ENCODE assay signal across 8 cellular contexts in the genomic region with DNA sequence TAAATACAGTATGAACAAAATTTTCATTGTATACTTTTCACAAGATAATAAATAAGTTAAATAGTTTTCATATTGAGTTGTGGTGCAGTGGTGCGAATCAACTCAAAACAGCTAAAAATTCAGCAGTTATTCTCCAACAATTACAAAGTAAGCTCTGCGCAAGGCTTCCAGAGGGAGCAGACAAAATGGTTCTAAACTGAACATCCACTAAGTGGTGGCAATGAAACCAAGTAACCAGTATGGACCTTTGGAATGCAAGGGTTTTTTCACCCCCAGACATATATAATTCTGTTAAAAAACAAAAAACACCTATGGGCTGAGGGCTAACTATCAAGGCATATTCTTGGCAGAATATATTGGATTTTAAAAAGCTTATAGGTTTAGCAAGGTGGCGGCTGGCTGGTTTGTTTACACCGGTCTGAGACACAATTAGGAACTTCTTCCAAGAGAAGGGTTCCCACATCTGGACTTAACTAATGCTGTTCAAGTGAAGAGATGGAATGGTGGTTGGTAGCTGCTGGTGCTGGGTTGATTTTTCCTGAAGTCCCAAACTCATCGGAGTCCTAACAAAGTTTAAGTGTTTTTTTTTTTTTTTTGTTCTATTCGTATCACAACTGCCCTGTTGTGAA. TPM values are rescaled to one million over a fixed set of nuclear protein-coding genes. Genes with fewer than 3 reads are reported as not detected.
DNase-seq lines count a peak whose midpoint lies in the region; ATAC-seq, FAIRE-seq and TF ChIP-seq lines count a peak whose summit lies in the region.

No MANE protein-coding gene starts in this region.

- peak; percentile 43 for FAIRE-seq in endothelial cell of umbilical vein (lab: Jason Lieb, UNC)

- intact Hi-C loops in endothelial cell of umbilical vein (cut with micrococcal nuclease): loop anchor here (5.0 kb wide), 1 partner anchor 181 kb away; no protein-coding TSS in a partner anchor

- dilution Hi-C loops in endothelial cell of umbilical vein (cut with MboI; ENCODE audit: extremely low pct_ligation_motif_present, low sequenced_read_pairs): loop anchor here (10.0 kb wide), 1 partner anchor 49 kb away; no protein-coding TSS in a partner anchor

- peak overlapping the region; percentile 96 for H3K4me3 Mint-ChIP-seq in neural crest cell

- H3K9ac ChIP-seq in ES-I3 (ENCODE audit: low read depth, low read length) (peak overlapping the region; percentile 89), endothelial cell of umbilical vein (replicated peaks; ENCODE audit: extremely low read depth, insufficient read depth, low read length) (peak overlapping the region; percentile 90)

- no peaks in the 10 kb centered on the region for H3K9me3 Mint-ChIP-seq in neural crest cell

- H3K9me1 ChIP-seq in endothelial cell of umbilical vein (replicated peaks; ENCODE audit: control insufficient read depth, extremely low read depth, insufficient read depth, low read length): no peaks in the 10 kb centered on the region

- H3K36me3 ChIP-seq in ES-I3 (ENCODE audit: insufficient read depth, low read length) (peaks cover 7% of the 10 kb centered on the region), endothelial cell of umbilical vein (ENCODE audit: control insufficient read depth in 2 of 2, extremely low read depth in 1 of 2, insufficient read depth in 2 of 2, low read length in 2 of 2) (peaks cover 0 to 6% of the 10 kb centered on the region in 2 experiments)

- peaks cover 2% of the 10 kb centered on the region for H3K27me3 Mint-ChIP-seq in neural crest cell (ENCODE audit: low read depth)

- no peaks in the 10 kb centered on the region for H3K9me3 ChIP-seq in ES-I3 (ENCODE audit: control insufficient read depth, insufficient read depth, low read length)
- H3K9me3 ChIP-seq in endothelial cell of umbilical vein (replicated peaks; ENCODE audit: control insufficient read depth, insufficient read depth, low read length): no peaks in the 10 kb centered on the region

- H3K36me3 Mint-ChIP-seq in neural crest cell (ENCODE audit: low read depth): peaks cover 5% of the 10 kb centered on the region

- H3K4me2 ChIP-seq in endothelial cell of umbilical vein (ENCODE audit: insufficient read depth, low read length): peak overlapping the region; percentile 85

- H3K4me1 ChIP-seq in ES-I3 (ENCODE audit: insufficient read depth, low read length): peaks cover 29% of the 10 kb centered on the region
- H3K4me1 ChIP-seq in endothelial cell of umbilical vein (ENCODE audit: control insufficient read depth, extremely low read depth, insufficient read depth, low read length): peaks cover 56% of the 10 kb centered on the region

- H4K20me1 ChIP-seq in endothelial cell of umbilical vein (replicated peaks; ENCODE audit: control insufficient read depth, extremely low read depth, insufficient read depth, low read length): no peaks in the 10 kb centered on the region

- CTCF ChIA-PET in endothelial cell of umbilical vein (lab: Charles Lee): interaction anchor here (0.7 to 12.8 kb wide), 16 partner anchors 49 to 395 kb away, joined by 3 to 240 read pairs (median 8); no protein-coding TSS in a partner anchor

- no peaks in the 10 kb centered on the region for H3K27me3 ChIP-seq in endothelial cell of umbilical vein (ENCODE audit: control insufficient read depth in 2 of 2, insufficient read depth in 2 of 2, low read length in 2 of 2)

- H3K4me3 ChIP-seq in endothelial cell of umbilical vein (replicated peaks in 1 of 3; ENCODE audit: insufficient read depth in 1 of 3, low read depth in 1 of 3, low read length in 3 of 3): peak overlapping the region; percentile 29 to 93 (median 90)

- TF ChIP-seq POLR2A in endothelial cell of umbilical vein (IDR thresholded peaks at IDR 0.05; ENCODE audit: low read depth, low read length): peak; percentile 26

- ATAC-seq in HG02623 (IDR thresholded peaks at IDR 0.05; ENCODE audit: unreplicated experiment): no peak
- ATAC-seq in HG02884 (IDR thresholded peaks at IDR 0.05; ENCODE audit: unreplicated experiment): no peak

- POLR2A ChIA-PET in endothelial cell of umbilical vein (lab: Charles Lee): no interaction called here

- DNase-seq in RPMI7951 (ENCODE audit: low read depth) (peak; percentile 67), endothelial cell of umbilical vein (ENCODE audit: low read depth, low spot score) (peak; percentile 45), neural crest cell (ENCODE audit: low read depth, low spot score) (no peak), NCI-H2107 treated with DMSO at 0.1 percent for 48 hours (lab: John Stamatoyannopoulos, UW; ENCODE audit: unreplicated experiment) (no peak)
- no peak for DNase-seq in activated CD4-positive, CD25-positive, alpha-beta regulatory T cell treated with anti-CD3 and anti-CD28 coated beads, Interleukin-2, amount 50 U/mL, for 72 hours

- peak overlapping the region; percentile 88 for H3K27ac ChIP-seq in endothelial cell of umbilical vein (ENCODE audit: insufficient read depth, low read depth, low read length)

- H3K27ac Mint-ChIP-seq in neural crest cell (ENCODE audit: unreplicated experiment): peak overlapping the region; percentile 48

- TF ChIP-seq CTCF in endothelial cell of umbilical vein (IDR thresholded peaks at IDR 0.05; ENCODE audit: extremely low read depth in 1 of 2, insufficient read depth in 1 of 2, low read depth in 1 of 2, low read length in 2 of 2) (no peak), neural crest cell (conservative IDR thresholded peaks at IDR 0.05) (no peak)

- BruUV-seq in endothelial cell of umbilical vein (replicated peaks; lab: Mats Ljungman, UMichigan): no TSS peak

- peaks cover 49% of the 10 kb centered on the region for H3K79me2 ChIP-seq in endothelial cell of umbilical vein (ENCODE audit: control insufficient read depth, insufficient read depth, low read length)

- H3K4me1 Mint-ChIP-seq in neural crest cell: peaks cover 60% of the 10 kb centered on the region

- no peak overlapping the region for H2AFZ ChIP-seq in endothelial cell of umbilical vein (ENCODE audit: low read depth, low read length)

TF ChIP-seq in endothelial cell of umbilical vein, 7 proteins besides CTCF, POLR2A, EP300 and RAD21:
- TF ChIP-seq JUN (IDR thresholded peaks at IDR 0.05; ENCODE audit: borderline replicate concordance, insufficient read depth, insufficient read length, low read depth) (no peak), POLR2AphosphoS5 (IDR thresholded peaks at IDR 0.05; ENCODE audit: insufficient read depth, low read depth, low read length) (no peak), MYC (IDR thresholded peaks at IDR 0.05; ENCODE audit: low read depth, low read length) (no peak), EZH2 (IDR thresholded peaks at IDR 0.05; ENCODE audit: borderline replicate concordance, low read depth, low read length, severe bottlenecking) (no peak), GATA2 (IDR thresholded peaks at IDR 0.05; ENCODE audit: insufficient read depth, insufficient read length, low read depth, low read length) (no peak), FOS (IDR thresholded peaks at IDR 0.05; ENCODE audit: borderline replicate concordance, insufficient read depth, low read length) (no peak)
- TF ChIP-seq, protein P1, sequence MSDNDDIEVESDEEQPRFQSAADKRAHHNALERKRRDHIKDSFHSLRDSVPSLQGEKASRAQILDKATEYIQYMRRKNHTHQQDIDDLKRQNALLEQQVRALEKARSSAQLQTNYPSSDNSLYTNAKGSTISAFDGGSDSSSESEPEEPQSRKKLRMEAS (IDR thresholded peaks at IDR 0.05; ENCODE audit: insufficient read depth, insufficient read length): no peak

RNA-seq across cellular contexts. Expression of a gene that starts 2.9 kb away (rescaled TPM):
- 6.4 and 9.1 TPM in 2 replicates for total RNA-seq in RPMI7951 (2014; rRNA removed; shearing (Covaris generic))
- total RNA-seq in endothelial cell of umbilical vein (73.4 and 75.9 TPM in 2 replicates), neural crest cell (39.8 and 39.9 TPM in 2 replicates)
- 13.2 and 14.5 TPM in 2 replicates for polyA plus RNA-seq in endothelial cell of umbilical vein
- polyA plus RNA-seq in endothelial cell of umbilical vein (2011; cell fraction: cytosol; rRNA removed): 10.2 and 12.1 TPM in 2 replicates
- 15.6 and 20.8 TPM in 2 replicates for polyA plus RNA-seq in endothelial cell of umbilical vein (2011; cell fraction: nucleus; rRNA removed)
- 28.9 and 35.9 TPM in 2 replicates for polyA plus RNA-seq in endothelial cell of umbilical vein (2012)
- polyA minus RNA-seq in endothelial cell of umbilical vein: 6.9 and 10.8 TPM in 2 replicates
- polyA minus RNA-seq in endothelial cell of umbilical vein (2011; cell fraction: cytosol; rRNA and poly(A)+ RNA removed): 20.3 TPM
- polyA minus RNA-seq in endothelial cell of umbilical vein (2011; cell fraction: nucleus; rRNA and poly(A)+ RNA removed): 11.7 and 17.1 TPM in 2 replicates

Comparison
In these comparisons a context has a peak if more than half of its experiments do, and no peak if none do; other contexts are left out.
1. DNase-seq: peak in RPMI7951 (single experiment) and endothelial cell of umbilical vein (single experiment); none in neural crest cell (single experiment), activated CD4-positive, CD25-positive, alpha-beta regulatory T cell treated with anti-CD3 and anti-CD28 coated beads, Interleukin-2, amount 50 U/mL, for 72 hours (single experiment) and NCI-H2107 treated with DMSO at 0.1 percent for 48 hours (single experiment).